1 cellular context compared by ENCODE assay signal in the genomic region with DNA sequence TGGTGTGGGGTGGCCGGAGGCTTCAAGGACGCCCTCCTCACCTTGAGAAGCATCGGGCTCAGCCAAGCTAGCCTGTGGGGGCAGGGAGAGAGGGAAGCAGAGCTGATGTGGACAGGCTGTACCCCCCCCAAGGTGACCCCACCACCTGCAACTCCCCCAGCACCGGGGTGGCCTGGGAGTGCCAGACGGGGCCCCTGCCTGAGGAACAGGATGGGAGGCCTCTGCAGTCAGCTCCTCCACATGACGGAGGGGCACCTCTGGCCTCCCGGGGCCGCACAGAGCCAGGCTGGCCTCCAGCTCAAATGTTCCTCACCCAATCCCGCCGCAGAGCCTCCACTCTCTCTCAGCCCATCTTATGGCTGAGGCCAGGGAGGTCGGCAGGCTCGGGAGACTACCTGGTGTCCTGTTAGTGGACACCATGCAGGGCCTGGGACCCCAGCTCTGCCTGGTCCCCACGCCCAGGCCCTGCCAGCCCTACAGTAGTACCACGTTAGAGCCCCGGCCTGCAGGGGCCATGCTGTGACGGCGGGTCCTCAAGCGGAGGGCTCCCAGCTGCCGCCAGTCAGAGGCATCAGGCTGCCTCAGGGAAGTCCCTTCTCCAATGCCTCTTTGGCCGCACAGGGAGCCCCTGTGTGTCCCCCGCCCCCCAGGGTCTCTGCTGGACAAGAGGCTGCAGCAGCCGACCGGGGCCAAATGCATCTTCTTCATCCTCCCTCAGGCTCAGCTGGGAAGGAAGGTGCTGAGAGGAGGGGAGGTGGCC.
TF ChIP-seq lines count a peak whose summit lies in the region.

No MANE protein-coding gene starts in this region.

TF ChIP-seq in HepG2, 621 proteins besides CTCF, POLR2A, EP300 and RAD21:
- TF ChIP-seq, protein P1, sequence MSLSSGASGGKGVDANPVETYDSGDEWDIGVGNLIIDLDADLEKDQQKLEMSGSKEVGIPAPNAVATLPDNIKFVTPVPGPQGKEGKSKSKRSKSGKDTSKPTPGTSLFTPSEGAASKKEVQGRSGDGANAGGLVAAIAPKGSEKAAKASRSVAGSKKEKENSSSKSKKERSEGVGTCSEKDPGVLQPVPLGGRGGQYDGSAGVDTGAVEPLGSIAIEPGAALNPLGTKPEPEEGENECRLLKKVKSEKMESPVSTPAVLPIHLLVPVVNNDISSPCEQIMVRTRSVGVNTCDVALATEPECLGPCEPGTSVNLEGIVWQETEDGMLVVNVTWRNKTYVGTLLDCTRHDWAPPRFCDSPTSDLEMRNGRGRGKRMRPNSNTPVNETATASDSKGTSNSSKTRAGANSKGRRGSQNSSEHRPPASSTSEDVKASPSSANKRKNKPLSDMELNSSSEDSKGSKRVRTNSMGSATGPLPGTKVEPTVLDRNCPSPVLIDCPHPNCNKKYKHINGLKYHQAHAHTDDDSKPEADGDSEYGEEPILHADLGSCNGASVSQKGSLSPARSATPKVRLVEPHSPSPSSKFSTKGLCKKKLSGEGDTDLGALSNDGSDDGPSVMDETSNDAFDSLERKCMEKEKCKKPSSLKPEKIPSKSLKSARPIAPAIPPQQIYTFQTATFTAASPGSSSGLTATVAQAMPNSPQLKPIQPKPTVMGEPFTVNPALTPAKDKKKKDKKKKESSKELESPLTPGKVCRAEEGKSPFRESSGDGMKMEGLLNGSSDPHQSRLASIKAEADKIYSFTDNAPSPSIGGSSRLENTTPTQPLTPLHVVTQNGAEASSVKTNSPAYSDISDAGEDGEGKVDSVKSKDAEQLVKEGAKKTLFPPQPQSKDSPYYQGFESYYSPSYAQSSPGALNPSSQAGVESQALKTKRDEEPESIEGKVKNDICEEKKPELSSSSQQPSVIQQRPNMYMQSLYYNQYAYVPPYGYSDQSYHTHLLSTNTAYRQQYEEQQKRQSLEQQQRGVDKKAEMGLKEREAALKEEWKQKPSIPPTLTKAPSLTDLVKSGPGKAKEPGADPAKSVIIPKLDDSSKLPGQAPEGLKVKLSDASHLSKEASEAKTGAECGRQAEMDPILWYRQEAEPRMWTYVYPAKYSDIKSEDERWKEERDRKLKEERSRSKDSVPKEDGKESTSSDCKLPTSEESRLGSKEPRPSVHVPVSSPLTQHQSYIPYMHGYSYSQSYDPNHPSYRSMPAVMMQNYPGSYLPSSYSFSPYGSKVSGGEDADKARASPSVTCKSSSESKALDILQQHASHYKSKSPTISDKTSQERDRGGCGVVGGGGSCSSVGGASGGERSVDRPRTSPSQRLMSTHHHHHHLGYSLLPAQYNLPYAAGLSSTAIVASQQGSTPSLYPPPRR (CRISPR knock-in tag; IDR thresholded peaks at IDR 0.05; ENCODE audit: borderline replicate concordance) = no peak
- TF ChIP-seq, protein P2, sequence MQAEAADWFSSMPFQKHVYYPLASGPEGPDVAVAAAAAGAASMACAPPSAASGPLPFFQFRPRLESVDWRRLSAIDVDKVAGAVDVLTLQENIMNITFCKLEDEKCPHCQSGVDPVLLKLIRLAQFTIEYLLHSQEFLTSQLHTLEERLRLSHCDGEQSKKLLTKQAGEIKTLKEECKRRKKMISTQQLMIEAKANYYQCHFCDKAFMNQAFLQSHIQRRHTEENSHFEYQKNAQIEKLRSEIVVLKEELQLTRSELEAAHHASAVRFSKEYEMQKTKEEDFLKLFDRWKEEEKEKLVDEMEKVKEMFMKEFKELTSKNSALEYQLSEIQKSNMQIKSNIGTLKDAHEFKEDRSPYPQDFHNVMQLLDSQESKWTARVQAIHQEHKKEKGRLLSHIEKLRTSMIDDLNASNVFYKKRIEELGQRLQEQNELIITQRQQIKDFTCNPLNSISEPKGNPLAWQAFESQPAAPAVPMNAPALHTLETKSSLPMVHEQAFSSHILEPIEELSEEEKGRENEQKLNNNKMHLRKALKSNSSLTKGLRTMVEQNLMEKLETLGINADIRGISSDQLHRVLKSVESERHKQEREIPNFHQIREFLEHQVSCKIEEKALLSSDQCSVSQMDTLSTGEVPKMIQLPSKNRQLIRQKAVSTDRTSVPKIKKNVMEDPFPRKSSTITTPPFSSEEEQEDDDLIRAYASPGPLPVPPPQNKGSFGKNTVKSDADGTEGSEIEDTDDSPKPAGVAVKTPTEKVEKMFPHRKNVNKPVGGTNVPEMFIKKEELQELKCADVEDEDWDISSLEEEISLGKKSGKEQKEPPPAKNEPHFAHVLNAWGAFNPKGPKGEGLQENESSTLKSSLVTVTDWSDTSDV (CRISPR knock-in tag; IDR thresholded peaks at IDR 0.05) = no peak
- TF ChIP-seq RAD51 (IDR thresholded peaks at IDR 0.05; ENCODE audit: borderline replicate concordance) = no peak
- TF ChIP-seq ZNF780A (CRISPR knock-in tag; IDR thresholded peaks at IDR 0.05) = no peak
- TF ChIP-seq, protein P3, sequence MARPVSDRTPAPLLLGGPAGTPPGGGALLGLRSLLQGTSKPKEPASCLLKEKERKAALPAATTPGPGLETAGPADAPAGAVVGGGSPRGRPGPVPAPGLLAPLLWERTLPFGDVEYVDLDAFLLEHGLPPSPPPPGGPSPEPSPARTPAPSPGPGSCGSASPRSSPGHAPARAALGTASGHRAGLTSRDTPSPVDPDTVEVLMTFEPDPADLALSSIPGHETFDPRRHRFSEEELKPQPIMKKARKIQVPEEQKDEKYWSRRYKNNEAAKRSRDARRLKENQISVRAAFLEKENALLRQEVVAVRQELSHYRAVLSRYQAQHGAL (CRISPR knock-in tag; IDR thresholded peaks at IDR 0.05; ENCODE audit: not compliant biosample characterization) = no peak
- TF ChIP-seq, protein P4, sequence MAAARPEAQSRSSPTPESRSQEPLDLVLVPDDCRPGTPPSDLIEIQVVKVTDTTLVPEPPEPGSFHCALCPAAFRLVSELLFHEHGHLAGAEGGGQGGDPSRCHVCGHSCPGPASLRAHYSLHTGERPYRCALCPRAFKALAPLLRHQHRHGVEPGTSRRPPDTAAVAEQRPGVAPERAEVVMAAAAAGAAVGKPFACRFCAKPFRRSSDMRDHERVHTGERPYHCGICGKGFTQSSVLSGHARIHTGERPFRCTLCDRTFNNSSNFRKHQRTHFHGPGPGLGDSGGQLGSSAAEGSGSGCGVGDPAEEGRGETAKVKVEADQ (CRISPR knock-in tag; IDR thresholded peaks at IDR 0.05; ENCODE audit: borderline replicate concordance) = no peak
- TF ChIP-seq GATAD2A (CRISPR knock-in tag; IDR thresholded peaks at IDR 0.05) = no peak
- TF ChIP-seq, protein P5, sequence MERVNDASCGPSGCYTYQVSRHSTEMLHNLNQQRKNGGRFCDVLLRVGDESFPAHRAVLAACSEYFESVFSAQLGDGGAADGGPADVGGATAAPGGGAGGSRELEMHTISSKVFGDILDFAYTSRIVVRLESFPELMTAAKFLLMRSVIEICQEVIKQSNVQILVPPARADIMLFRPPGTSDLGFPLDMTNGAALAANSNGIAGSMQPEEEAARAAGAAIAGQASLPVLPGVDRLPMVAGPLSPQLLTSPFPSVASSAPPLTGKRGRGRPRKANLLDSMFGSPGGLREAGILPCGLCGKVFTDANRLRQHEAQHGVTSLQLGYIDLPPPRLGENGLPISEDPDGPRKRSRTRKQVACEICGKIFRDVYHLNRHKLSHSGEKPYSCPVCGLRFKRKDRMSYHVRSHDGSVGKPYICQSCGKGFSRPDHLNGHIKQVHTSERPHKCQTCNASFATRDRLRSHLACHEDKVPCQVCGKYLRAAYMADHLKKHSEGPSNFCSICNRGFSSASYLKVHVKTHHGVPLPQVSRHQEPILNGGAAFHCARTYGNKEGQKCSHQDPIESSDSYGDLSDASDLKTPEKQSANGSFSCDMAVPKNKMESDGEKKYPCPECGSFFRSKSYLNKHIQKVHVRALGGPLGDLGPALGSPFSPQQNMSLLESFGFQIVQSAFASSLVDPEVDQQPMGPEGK (CRISPR knock-in tag; IDR thresholded peaks at IDR 0.05) = peak; percentile 28; the same call in 1 of the 2 replicates
- TF ChIP-seq, protein P6, sequence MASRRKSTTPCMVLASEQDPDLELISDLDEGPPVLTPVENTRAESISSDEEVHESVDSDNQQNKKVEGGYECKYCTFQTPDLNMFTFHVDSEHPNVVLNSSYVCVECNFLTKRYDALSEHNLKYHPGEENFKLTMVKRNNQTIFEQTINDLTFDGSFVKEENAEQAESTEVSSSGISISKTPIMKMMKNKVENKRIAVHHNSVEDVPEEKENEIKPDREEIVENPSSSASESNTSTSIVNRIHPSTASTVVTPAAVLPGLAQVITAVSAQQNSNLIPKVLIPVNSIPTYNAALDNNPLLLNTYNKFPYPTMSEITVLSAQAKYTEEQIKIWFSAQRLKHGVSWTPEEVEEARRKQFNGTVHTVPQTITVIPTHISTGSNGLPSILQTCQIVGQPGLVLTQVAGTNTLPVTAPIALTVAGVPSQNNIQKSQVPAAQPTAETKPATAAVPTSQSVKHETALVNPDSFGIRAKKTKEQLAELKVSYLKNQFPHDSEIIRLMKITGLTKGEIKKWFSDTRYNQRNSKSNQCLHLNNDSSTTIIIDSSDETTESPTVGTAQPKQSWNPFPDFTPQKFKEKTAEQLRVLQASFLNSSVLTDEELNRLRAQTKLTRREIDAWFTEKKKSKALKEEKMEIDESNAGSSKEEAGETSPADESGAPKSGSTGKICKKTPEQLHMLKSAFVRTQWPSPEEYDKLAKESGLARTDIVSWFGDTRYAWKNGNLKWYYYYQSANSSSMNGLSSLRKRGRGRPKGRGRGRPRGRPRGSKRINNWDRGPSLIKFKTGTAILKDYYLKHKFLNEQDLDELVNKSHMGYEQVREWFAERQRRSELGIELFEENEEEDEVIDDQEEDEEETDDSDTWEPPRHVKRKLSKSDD (CRISPR knock-in tag; IDR thresholded peaks at IDR 0.05; ENCODE audit: low read depth) = no peak
- TF ChIP-seq, protein P7, sequence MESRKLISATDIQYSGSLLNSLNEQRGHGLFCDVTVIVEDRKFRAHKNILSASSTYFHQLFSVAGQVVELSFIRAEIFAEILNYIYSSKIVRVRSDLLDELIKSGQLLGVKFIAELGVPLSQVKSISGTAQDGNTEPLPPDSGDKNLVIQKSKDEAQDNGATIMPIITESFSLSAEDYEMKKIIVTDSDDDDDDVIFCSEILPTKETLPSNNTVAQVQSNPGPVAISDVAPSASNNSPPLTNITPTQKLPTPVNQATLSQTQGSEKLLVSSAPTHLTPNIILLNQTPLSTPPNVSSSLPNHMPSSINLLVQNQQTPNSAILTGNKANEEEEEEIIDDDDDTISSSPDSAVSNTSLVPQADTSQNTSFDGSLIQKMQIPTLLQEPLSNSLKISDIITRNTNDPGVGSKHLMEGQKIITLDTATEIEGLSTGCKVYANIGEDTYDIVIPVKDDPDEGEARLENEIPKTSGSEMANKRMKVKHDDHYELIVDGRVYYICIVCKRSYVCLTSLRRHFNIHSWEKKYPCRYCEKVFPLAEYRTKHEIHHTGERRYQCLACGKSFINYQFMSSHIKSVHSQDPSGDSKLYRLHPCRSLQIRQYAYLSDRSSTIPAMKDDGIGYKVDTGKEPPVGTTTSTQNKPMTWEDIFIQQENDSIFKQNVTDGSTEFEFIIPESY (CRISPR knock-in tag; IDR thresholded peaks at IDR 0.05) = peak; percentile 39; the same call in 1 of the 2 replicates
- TF ChIP-seq NRL (CRISPR knock-in tag; IDR thresholded peaks at IDR 0.05; ENCODE audit: borderline replicate concordance) = peak; percentile 49; the same call in 1 of the 2 replicates
- TF ChIP-seq, protein P8, sequence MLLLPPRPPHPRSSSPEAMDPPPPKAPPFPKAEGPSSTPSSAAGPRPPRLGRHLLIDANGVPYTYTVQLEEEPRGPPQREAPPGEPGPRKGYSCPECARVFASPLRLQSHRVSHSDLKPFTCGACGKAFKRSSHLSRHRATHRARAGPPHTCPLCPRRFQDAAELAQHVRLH (CRISPR knock-in tag; IDR thresholded peaks at IDR 0.05; ENCODE audit: borderline replicate concordance, low read depth) = no peak
- TF ChIP-seq ZC3H13 (CRISPR knock-in tag; IDR thresholded peaks at IDR 0.05) = no peak
- no peak for TF ChIP-seq ZNF839 (CRISPR knock-in tag; IDR thresholded peaks at IDR 0.05; ENCODE audit: borderline replicate concordance)
- no peak for TF ChIP-seq ZSCAN20 (CRISPR knock-in tag; IDR thresholded peaks at IDR 0.05; ENCODE audit: borderline replicate concordance)
- no peak for TF ChIP-seq ZNF75D (CRISPR knock-in tag; IDR thresholded peaks at IDR 0.05; ENCODE audit: borderline replicate concordance)
- TF ChIP-seq ZFP90 (CRISPR knock-in tag; IDR thresholded peaks at IDR 0.05; ENCODE audit: borderline replicate concordance) = 0 out of 2 replicates have a peak, but pooled peaks have one; percentile 47
- no peak for TF ChIP-seq ZBTB7B (CRISPR knock-in tag; IDR thresholded peaks at IDR 0.05)
- TF ChIP-seq JUN (CRISPR knock-in tag; IDR thresholded peaks at IDR 0.05) = no peak
- 0 out of 2 replicates have a peak, but pooled peaks have one; percentile 18 for TF ChIP-seq ZNF547 (CRISPR knock-in tag; IDR thresholded peaks at IDR 0.05)
- TF ChIP-seq SALL2 (CRISPR knock-in tag; IDR thresholded peaks at IDR 0.05) = no peak
- TF ChIP-seq, protein P9, sequence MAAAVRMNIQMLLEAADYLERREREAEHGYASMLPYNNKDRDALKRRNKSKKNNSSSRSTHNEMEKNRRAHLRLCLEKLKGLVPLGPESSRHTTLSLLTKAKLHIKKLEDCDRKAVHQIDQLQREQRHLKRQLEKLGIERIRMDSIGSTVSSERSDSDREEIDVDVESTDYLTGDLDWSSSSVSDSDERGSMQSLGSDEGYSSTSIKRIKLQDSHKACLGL (CRISPR knock-in tag; IDR thresholded peaks at IDR 0.05) = no peak
